ENCODE assay signal across 8 cellular contexts in genomic region chr13:39765801-39766463, GRCh38.
DNase-seq lines count a peak whose midpoint lies in the region; ATAC-seq and TF ChIP-seq lines count a peak whose summit lies in the region.

No MANE protein-coding gene starts in this region.

- TF ChIP-seq EP300 in esophagus muscularis mucosa (IDR thresholded peaks at IDR 0.05): no peak

- peak; percentile 85 for DNase-seq in Ammon's horn (ENCODE audit: low spot score)
- peak; percentile 57 for DNase-seq in LHCN-M2 (ENCODE audit: low read depth)
- DNase-seq in SK-MEL-5 (ENCODE audit: low read depth, low spot score): peak; percentile 70
- no peak for DNase-seq in esophagus muscularis mucosa (ENCODE audit: extremely low spot score)
- DNase-seq in osteocyte (ENCODE audit: extremely low spot score, unreplicated experiment): no peak
- DNase-seq in neuronal stem cell (ENCODE audit: low spot score): no peak
- no peak for DNase-seq in germinal center (ENCODE audit: low spot score)

- no peak overlapping the region for H2AFZ ChIP-seq in neuronal stem cell (ENCODE audit: low read length)

- no peak overlapping the region for H2BK12ac ChIP-seq in neuronal stem cell (ENCODE audit: low read length)

- WGBS in esophagus muscularis mucosa: 55% methylated on average over 2 of the region's 2 CpGs
- WGBS in neuronal stem cell (ENCODE audit: extremely low coverage in 2 of 2, insufficient read length in 2 of 2, insufficient replicate concordance in 1 of 2), 2 donors: no CpG with 5 or more reads among the region's 2 CpGs

- no peaks in the 10 kb centered on the region for H3K27me3 Mint-ChIP-seq in osteocyte (ENCODE audit: unreplicated experiment)

- TF ChIP-seq POLR2A in esophagus muscularis mucosa (IDR thresholded peaks at IDR 0.05; ENCODE audit: low read depth): no peak

- H3K36me3 Mint-ChIP-seq in osteocyte (ENCODE audit: unreplicated experiment): no peaks in the 10 kb centered on the region

- no peak overlapping the region for H3K4me3 Mint-ChIP-seq in osteocyte (ENCODE audit: unreplicated experiment)

- no peak overlapping the region for H3K27ac Mint-ChIP-seq in osteocyte (ENCODE audit: unreplicated experiment)

- H3K4me2 ChIP-seq in neuronal stem cell (ENCODE audit: insufficient read depth, low read length, poor library complexity, severe bottlenecking): no peak overlapping the region

- H3K4ac ChIP-seq in neuronal stem cell (ENCODE audit: low read length): no peak overlapping the region

- no peak overlapping the region for H3K18ac ChIP-seq in neuronal stem cell (ENCODE audit: low read length)

- H3K9me3 Mint-ChIP-seq in osteocyte (ENCODE audit: unreplicated experiment): peaks cover 4% of the 10 kb centered on the region

- in situ Hi-C loops in SK-MEL-5 (cut with HindIII; ENCODE audit: low pct_unique_long_range_greater_than_20kb, low sequenced_read_pairs): no loop called here

- no peak overlapping the region for H2BK15ac ChIP-seq in neuronal stem cell (ENCODE audit: low read length)

- H3K27me3 ChIP-seq in esophagus muscularis mucosa (no peaks in the 10 kb centered on the region), neuronal stem cell (ENCODE audit: control insufficient read depth in 3 of 3, insufficient read depth in 3 of 3, low read depth in 1 of 3, low read length in 3 of 3) (no peaks in the 10 kb centered on the region)

- intact Hi-C loops in esophagus muscularis mucosa (cut with DNase I): no loop called here

- ATAC-seq in GM18858 (IDR thresholded peaks at IDR 0.05; ENCODE audit: unreplicated experiment): no peak

- H3K4me1 ChIP-seq in esophagus muscularis mucosa: peaks cover 7 to 35% (median 23%) of the 10 kb centered on the region in 4 donors
- peaks cover 0 to 2% of the 10 kb centered on the region in 2 donors for H3K4me1 ChIP-seq in neuronal stem cell (ENCODE audit: control insufficient read depth in 2 of 2, insufficient read depth in 1 of 2, low read depth in 1 of 2, low read length in 2 of 2)

- TF ChIP-seq CTCF in esophagus muscularis mucosa (IDR thresholded peaks at IDR 0.05) (peak; percentile 30 to 46 (median 35)), osteocyte (IDR thresholded peaks at IDR 0.05) (peak; percentile 48)

- H4K91ac ChIP-seq in neuronal stem cell (ENCODE audit: low read depth, low read length, poor library complexity): no peak overlapping the region

- H3K79me1 ChIP-seq in neuronal stem cell (ENCODE audit: low read depth, low read length): no peaks in the 10 kb centered on the region

- no peak overlapping the region for H3K9ac ChIP-seq in neuronal stem cell (ENCODE audit: low read depth, low read length, poor library complexity)

- H3K23ac ChIP-seq in neuronal stem cell (ENCODE audit: low read depth, low read length, poor library complexity): no peak overlapping the region

- no peak overlapping the region for H2BK120ac ChIP-seq in neuronal stem cell (ENCODE audit: low read depth, low read length)

- H4K8ac ChIP-seq in neuronal stem cell (ENCODE audit: low read depth, low read length): no peak overlapping the region

- no peak overlapping the region for H2BK5ac ChIP-seq in neuronal stem cell (ENCODE audit: low read length)

- H3K36me3 ChIP-seq in esophagus muscularis mucosa: no peaks in the 10 kb centered on the region
- no peaks in the 10 kb centered on the region for H3K36me3 ChIP-seq in neuronal stem cell (replicated peaks in 1 of 2; ENCODE audit: control insufficient read depth in 2 of 2, insufficient read depth in 2 of 2, low read length in 2 of 2)

- H3K9me3 ChIP-seq in esophagus muscularis mucosa (no peaks in the 10 kb centered on the region), neuronal stem cell (replicated peaks in 1 of 2; ENCODE audit: control insufficient read depth in 2 of 2, insufficient read depth in 1 of 2, low read depth in 1 of 2, low read length in 2 of 2) (peaks cover 0 to 9% of the 10 kb centered on the region in 2 donors)

- H3K4me1 Mint-ChIP-seq in osteocyte (ENCODE audit: unreplicated experiment): peaks cover 10% of the 10 kb centered on the region

- H3K27ac ChIP-seq in esophagus muscularis mucosa (replicated peaks in 1 of 4): peak overlapping the region in 2 of 4 donors; percentile 22 to 50
- no peak overlapping the region for H3K27ac ChIP-seq in neuronal stem cell (replicated peaks; ENCODE audit: low read length)

- H3K14ac ChIP-seq in neuronal stem cell (ENCODE audit: low read length): no peak overlapping the region

- H2AK5ac ChIP-seq in neuronal stem cell (ENCODE audit: low read depth, low read length): no peak overlapping the region

- H3K4me3 ChIP-seq in esophagus muscularis mucosa (no peak overlapping the region), neuronal stem cell (ENCODE audit: low read length in 2 of 2) (no peak overlapping the region)

Comparison
In these comparisons a context has a peak if more than half of its experiments do, and no peak if none do; other contexts are left out.
1. DNase-seq: peak in Ammon's horn (single experiment), LHCN-M2 (single experiment) and SK-MEL-5 (single experiment); none in esophagus muscularis mucosa (single experiment), osteocyte (single experiment), neuronal stem cell (single experiment) and germinal center (single experiment).